Comparison of ENCODE assay signal across 12 cellular contexts in the genomic region with DNA sequence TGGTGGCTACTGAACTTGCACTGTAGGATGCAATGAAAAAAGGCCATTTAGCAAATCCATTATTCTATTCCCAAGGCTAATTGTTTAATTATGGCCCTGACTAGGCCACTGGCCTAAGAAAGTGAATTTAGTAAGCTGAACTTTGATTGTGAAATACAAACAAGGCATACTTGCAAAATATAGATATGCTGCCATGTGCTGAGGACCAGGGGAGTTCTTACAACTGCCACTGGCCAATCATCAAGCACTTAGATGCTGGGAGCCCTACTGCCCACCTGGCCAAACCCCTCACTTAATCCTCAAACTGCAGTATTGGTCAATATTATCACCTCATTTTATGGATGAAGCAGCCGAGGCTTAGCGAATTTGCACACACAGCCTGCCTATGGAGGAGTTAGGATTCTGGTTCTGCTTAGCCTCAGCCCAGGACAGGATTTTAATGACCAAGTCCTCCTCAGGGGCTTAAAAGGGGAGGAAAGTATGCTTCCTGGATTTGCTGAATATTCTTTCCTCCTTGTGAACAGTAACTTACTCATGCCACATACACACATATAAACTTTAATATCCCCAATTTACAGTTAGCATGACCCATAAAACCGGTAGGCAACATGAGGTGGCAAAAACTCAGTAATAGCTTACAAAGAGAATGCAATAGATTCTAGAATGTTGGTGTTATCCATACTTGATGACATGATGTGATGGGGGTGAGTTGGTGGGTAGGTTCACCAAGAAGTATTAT. TPM values are rescaled to one million over a fixed set of nuclear protein-coding genes. Genes with fewer than 3 reads are reported as not detected.
DNase-seq lines count a peak whose midpoint lies in the region; ATAC-seq and TF ChIP-seq lines count a peak whose summit lies in the region.
"Had no signal": no experiment of that assay in that cellular context is flagged by ENCODE, and none has a peak within 500 bp of the region (broad histone marks: within the 10 kb centered on the region; RNA-seq: fewer than 3 reads in every experiment).

No MANE protein-coding gene starts in this region.

- intact Hi-C loops in IMR-90 (cut with micrococcal nuclease), result loop anchor here (5.0 kb wide), 1 partner anchor 251 kb away; no protein-coding TSS in a partner anchor
- intact Hi-C loops in prostate gland (cut with DNase I), result no loop called here

- no peak overlapping the region for H2AK5ac ChIP-seq in IMR-90 (ENCODE audit: low read depth, low read length)

- no peak overlapping the region for H4K91ac ChIP-seq in IMR-90 (ENCODE audit: insufficient read depth, low read depth, low read length)

- in situ Hi-C loops in IMR-90 (cut with MboI; ENCODE audit: low sequenced_read_pairs), result no loop called here

- H3K27ac ChIP-seq in ACC112 (ENCODE audit: low read depth, low read length) (peak overlapping the region; percentile 75), IMR-90 (ENCODE audit: insufficient read depth, low read length) (peak overlapping the region; percentile 83), prostate gland (no peak overlapping the region)
- H3K27ac ChIP-seq: C4-2B had no signal

- no peak overlapping the region for H3K4me3 Mint-ChIP-seq in memory B cell

- TF ChIP-seq RAD21 in IMR-90 (IDR thresholded peaks at IDR 0.05; ENCODE audit: low read length), result no peak

- H2BK120ac ChIP-seq in IMR-90 (ENCODE audit: low read depth, low read length), result peak overlapping the region; percentile 11

- ATAC-seq in IMR-90 (ENCODE audit: low read depth) (no peak), memory B cell (ENCODE audit: low read depth) (no peak), HG02885 (IDR thresholded peaks at IDR 0.05; ENCODE audit: poor library complexity, unreplicated experiment) (no peak), HG03175 (IDR thresholded peaks at IDR 0.05; ENCODE audit: unreplicated experiment) (no peak)

- peaks cover 33% of the 10 kb centered on the region for H3K9me1 ChIP-seq in IMR-90 (ENCODE audit: insufficient read depth, low read length)

- 0 out of 2 replicates have a peak overlapping the region, but pooled peaks have one; percentile 40 for H2BK20ac ChIP-seq in IMR-90 (ENCODE audit: low read depth, low read length)

- peaks cover 51% of the 10 kb centered on the region for H3K4me1 Mint-ChIP-seq in memory B cell

- H3K4me1 ChIP-seq in ACC112 (ENCODE audit: control insufficient read depth, insufficient read depth, low read length, unreplicated experiment) (peaks cover 70% of the 10 kb centered on the region), IMR-90 (ENCODE audit: control insufficient read depth, insufficient read depth, low read length) (peaks cover 41% of the 10 kb centered on the region), adipocyte (ENCODE audit: control insufficient read depth, insufficient read depth, low read length) (peaks cover 80% of the 10 kb centered on the region), prostate gland (replicated peaks) (peaks cover 9% of the 10 kb centered on the region)

- no peaks in the 10 kb centered on the region for H3K9me3 Mint-ChIP-seq in memory B cell

- H3K14ac ChIP-seq in IMR-90 (replicated peaks; ENCODE audit: low read depth, low read length), result peak overlapping the region; percentile 57

- CTCF ChIA-PET in IMR-90 (lab: Yijun Ruan, JAX), result no interaction called here

- H2AFZ ChIP-seq in ACC112 (ENCODE audit: low read length, unreplicated experiment) (no peak overlapping the region), IMR-90 (replicated peaks; ENCODE audit: low read length, poor library complexity) (no peak overlapping the region)

- TF ChIP-seq CTCF in IMR-90 (conservative IDR thresholded peaks at IDR 0.05; ENCODE audit: low read depth, low read length) (no peak), prostate gland (IDR thresholded peaks at IDR 0.05) (no peak)

- no peaks in the 10 kb centered on the region for H3K27me3 Mint-ChIP-seq in memory B cell

- 0 out of 2 replicates have a peak overlapping the region, but pooled peaks have one; percentile 20 for H3K56ac ChIP-seq in IMR-90 (ENCODE audit: extremely low read depth, insufficient read depth, low read length)

- H3K18ac ChIP-seq in IMR-90 (ENCODE audit: low read depth, low read length), result 0 out of 2 replicates have a peak overlapping the region, but pooled peaks have one; percentile 2

- H3K4ac ChIP-seq in IMR-90 (ENCODE audit: low read depth, low read length), result peak overlapping the region; percentile 49

- H4K20me1 ChIP-seq in IMR-90 (ENCODE audit: insufficient read depth, low read length), result peaks cover 74% of the 10 kb centered on the region

- 0 out of 2 replicates have a peak overlapping the region, but pooled peaks have one; percentile 0 for H4K5ac ChIP-seq in IMR-90 (ENCODE audit: low read depth, low read length)

- H3K36me3 ChIP-seq in ACC112 (ENCODE audit: insufficient read depth, low read length) (peaks cover 48% of the 10 kb centered on the region), IMR-90 (ENCODE audit: control insufficient read depth, insufficient read depth, low read length) (peaks cover 54% of the 10 kb centered on the region), adipocyte (ENCODE audit: control insufficient read depth, insufficient read depth, low read length, severe bottlenecking) (peaks cover 55% of the 10 kb centered on the region), prostate gland (no peaks in the 10 kb centered on the region)

- no peaks in the 10 kb centered on the region for H3K9me3 ChIP-seq in IMR-90 (ENCODE audit: control insufficient read depth, insufficient read depth, low read length)
- H3K9me3 ChIP-seq in adipocyte (ENCODE audit: control insufficient read depth, low read length), result no peaks in the 10 kb centered on the region
- no peaks in the 10 kb centered on the region for H3K9me3 ChIP-seq in prostate gland

- no peak overlapping the region for H3K9ac ChIP-seq in IMR-90 (ENCODE audit: low read depth, low read length)
- H3K9ac ChIP-seq in adipocyte (ENCODE audit: low read length), result peak overlapping the region; percentile 63

- 0 out of 2 replicates have a peak, but pooled peaks have one; percentile 9 for TF ChIP-seq POLR2A in IMR-90 (IDR thresholded peaks at IDR 0.05; ENCODE audit: low read depth, low read length)
- no peak for TF ChIP-seq POLR2A in prostate gland (IDR thresholded peaks at IDR 0.05)

- H3K27ac Mint-ChIP-seq in memory B cell, result peak overlapping the region; percentile 38

- H2AK9ac ChIP-seq in IMR-90 (replicated peaks; ENCODE audit: low read depth, low read length, poor library complexity), result peak overlapping the region; percentile 20

- H3K27me3 ChIP-seq in ACC112 (ENCODE audit: insufficient read depth, low read length) (no peaks in the 10 kb centered on the region), IMR-90 (ENCODE audit: control insufficient read depth, insufficient read depth, low read length) (no peaks in the 10 kb centered on the region), adipocyte (replicated peaks; ENCODE audit: control insufficient read depth, insufficient read depth, low read length) (no peaks in the 10 kb centered on the region), prostate gland (replicated peaks; ENCODE audit: insufficient read depth) (no peaks in the 10 kb centered on the region)

- H3K23ac ChIP-seq in IMR-90 (ENCODE audit: low read depth, low read length), result peak overlapping the region; percentile 64

- no peak overlapping the region for H3K4me3 ChIP-seq in ACC112 (ENCODE audit: low read depth, low read length)
- H3K4me3 ChIP-seq in IMR-90 (ENCODE audit: insufficient read depth, low read depth, low read length), result no peak overlapping the region
- H3K4me3 ChIP-seq in adipocyte (ENCODE audit: low read length), result no peak overlapping the region
- H3K4me3 ChIP-seq in prostate gland, result no peak overlapping the region

- dilution Hi-C loops in IMR-90 (cut with HindIII; ENCODE audit: low sequenced_read_pairs, unreplicated experiment), result no loop called here

- H2BK5ac ChIP-seq in IMR-90 (ENCODE audit: low read depth, low read length, poor library complexity, severe bottlenecking), result peak overlapping the region; percentile 70

- H4K8ac ChIP-seq in IMR-90 (ENCODE audit: low read depth in 2 of 2, low read length in 2 of 2), result peak overlapping the region; percentile 23 to 34; a peak in 2 of 4 replicates

- WGBS in IMR-90 (ENCODE audit: extremely low coverage in 2 of 2, insufficient read length in 1 of 2), 2 experiments, result no CpG with 5 or more reads among the region's 3 CpGs
- WGBS in prostate gland, result 91% methylated on average over 3 of the region's 3 CpGs

- peaks cover 44% of the 10 kb centered on the region for H3K36me3 Mint-ChIP-seq in memory B cell

- DNase-seq in IMR-90, result no peak
- DNase-seq in adipocyte (ENCODE audit: low read depth), result peak; percentile 48
- no peak for DNase-seq in memory B cell (ENCODE audit: low spot score in 2 of 2)
- no peak for DNase-seq in T-helper 9 cell
- DNase-seq in prostate gland (ENCODE audit: low spot score), result no peak
- DNase-seq: GF-D8, kidney, NCI-H2171 treated with DMSO at 0.1 percent for 48 hours had no signal

- POLR2A ChIA-PET in IMR-90 (lab: Charles Lee; ENCODE audit: unreplicated experiment), result no interaction called here

- H3K79me1 ChIP-seq in IMR-90 (ENCODE audit: low read depth in 1 of 2, low read length in 2 of 2), result peaks cover 33 to 74% of the 10 kb centered on the region in 2 experiments

- no peak overlapping the region for H3K4me2 ChIP-seq in IMR-90 (ENCODE audit: low read depth, low read length)

- H2BK15ac ChIP-seq in IMR-90 (ENCODE audit: low read depth, low read length), result no peak overlapping the region

- no TSS peak for BruUV-seq in IMR-90 (replicated peaks; lab: Mats Ljungman, UMichigan)

- H3K79me2 ChIP-seq in ACC112 (ENCODE audit: control insufficient read depth, insufficient read depth, low read length, unreplicated experiment), result peaks cover 86% of the 10 kb centered on the region

TF ChIP-seq in IMR-90, 13 proteins besides CTCF, POLR2A, EP300 and RAD21:
- TF ChIP-seq CEBPB (IDR thresholded peaks at IDR 0.05; ENCODE audit: low read depth, low read length), result peak; percentile 65
- TF ChIP-seq, protein P1, sequence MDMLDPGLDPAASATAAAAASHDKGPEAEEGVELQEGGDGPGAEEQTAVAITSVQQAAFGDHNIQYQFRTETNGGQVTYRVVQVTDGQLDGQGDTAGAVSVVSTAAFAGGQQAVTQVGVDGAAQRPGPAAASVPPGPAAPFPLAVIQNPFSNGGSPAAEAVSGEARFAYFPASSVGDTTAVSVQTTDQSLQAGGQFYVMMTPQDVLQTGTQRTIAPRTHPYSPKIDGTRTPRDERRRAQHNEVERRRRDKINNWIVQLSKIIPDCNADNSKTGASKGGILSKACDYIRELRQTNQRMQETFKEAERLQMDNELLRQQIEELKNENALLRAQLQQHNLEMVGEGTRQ (IDR thresholded peaks at IDR 0.05; ENCODE audit: low read depth, low read length), result no peak
TF ChIP-seq in IMR-90: peak in this region for 1.

RNA-seq across cellular contexts. Expression of a gene that starts 39.3 kb away (rescaled TPM):
- total RNA-seq in IMR-90 (2012; rRNA removed) (341 and 357 TPM in 2 replicates), prostate gland (100 to 1,000 TPM; 166 to 203 TPM)
- polyA plus RNA-seq in IMR-90 (2012; rRNA removed), result 947 and 1,094 TPM in 2 replicates
- 502 and 1,091 TPM in 2 replicates for polyA plus RNA-seq in IMR-90 (2012; cell fraction: cytosol; rRNA removed)
- polyA plus RNA-seq in IMR-90 (2012; cell fraction: nucleus; rRNA removed; ENCODE audit: low replicate concordance), result 461 and 652 TPM in 2 replicates

Comparison
In these comparisons a context has a peak if more than half of its experiments do, and no peak if none do; other contexts are left out.
1. H3K27ac ChIP-seq: peak in ACC112 (single experiment) and IMR-90 (single experiment); none in prostate gland (0 of 2).